In the genomic region with DNA sequence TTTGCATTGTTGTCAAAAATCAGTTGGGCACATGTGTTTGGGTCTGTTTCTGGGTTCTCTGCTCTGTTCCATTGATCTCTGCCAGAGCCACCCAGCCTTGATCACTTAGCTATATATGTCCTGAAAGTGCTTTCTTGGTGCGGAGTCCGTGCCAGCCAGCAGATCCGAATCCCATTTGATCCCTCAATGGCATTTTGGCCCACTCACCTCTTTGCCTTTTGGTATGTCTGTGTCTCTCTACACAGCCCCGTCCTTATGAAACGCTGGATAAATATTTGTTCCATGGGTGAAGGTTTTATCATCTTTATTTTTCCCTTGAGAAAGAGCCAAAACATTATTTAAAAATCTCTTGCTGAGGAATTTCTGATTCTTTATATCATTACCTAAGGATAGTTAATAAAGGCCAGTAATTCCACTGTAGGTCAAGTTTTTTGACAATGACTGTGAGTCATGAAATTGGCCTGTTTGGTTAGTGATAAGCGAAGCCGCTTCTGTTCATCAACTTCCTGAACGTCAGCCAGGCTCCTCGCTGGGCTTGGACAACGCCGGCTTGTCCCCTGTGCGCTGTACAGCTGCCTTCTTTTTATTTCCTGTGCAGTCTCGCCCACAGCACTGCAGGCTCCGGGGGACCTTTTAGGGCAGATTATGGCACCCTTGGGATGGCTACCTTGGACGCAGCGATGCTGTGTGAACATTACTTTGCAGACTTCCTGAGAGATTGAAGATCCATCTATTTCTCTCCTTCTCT, we compare ENCODE assay signal across 8 cellular contexts. TPM values are rescaled to one million over a fixed set of nuclear protein-coding genes. Genes with fewer than 3 reads are reported as not detected.
DNase-seq lines count a peak whose midpoint lies in the region; ATAC-seq and TF ChIP-seq lines count a peak whose summit lies in the region.

No MANE protein-coding gene starts in this region.

- intact Hi-C loops in Right ventricle myocardium inferior (cut with DNase I): no loop called here

- DNase-seq in ELR (ENCODE audit: low read depth): peak; percentile 28
- DNase-seq in RWPE1 (ENCODE audit: low spot score): peak; percentile 57
- no peak for DNase-seq in Right ventricle myocardium inferior (ENCODE audit: missing footprints)
- DNase-seq in pulmonary artery endothelial cell (ENCODE audit: low read depth, low spot score): peak; percentile 93
- DNase-seq in stimulated activated naive CD4-positive, alpha-beta T cell treated with Interleukin-2 at 50 U/mL for 16 hours (lab: John Stamatoyannopoulos, UW): no peak
- DNase-seq in NCI-H2029 (lab: John Stamatoyannopoulos, UW): no peak
- DNase-seq in SIG-M5 (lab: John Stamatoyannopoulos, UW): no peak
- no peak for DNase-seq in NCI-H1417 treated with DMSO at 0.1 percent for 48 hours (lab: John Stamatoyannopoulos, UW)

- no peak for TF ChIP-seq CTCF in RWPE1 (conservative IDR thresholded peaks at IDR 0.05; ENCODE audit: low read depth)

- POLR2A ChIA-PET in RWPE1 (lab: Yijun Ruan, JAX; ENCODE audit: low non-redundant PET): no interaction called here

- CTCF ChIA-PET in RWPE1 (lab: Yijun Ruan, JAX): interaction anchor here (0.6 to 0.7 kb wide), 2 partner anchors 33 to 34 kb away, joined by 3 read pairs; no protein-coding TSS in a partner anchor

- peak overlapping the region; percentile 63 for H3K27ac ChIP-seq in RWPE1

- peak; percentile 81 for ATAC-seq in Right ventricle myocardium inferior

RNA-seq across cellular contexts. Expression of a gene that starts 24.9 kb away (rescaled TPM):
- total RNA-seq in Right ventricle myocardium inferior: 7.0 TPM
- total RNA-seq in pulmonary artery endothelial cell: 17.5 and 28.5 TPM in 2 replicates

Comparison
In these comparisons a context has a peak if more than half of its experiments do, and no peak if none do; other contexts are left out.
1. DNase-seq: peak in ELR (single experiment), RWPE1 (single experiment) and pulmonary artery endothelial cell (single experiment); none in Right ventricle myocardium inferior (single experiment), stimulated activated naive CD4-positive, alpha-beta T cell treated with Interleukin-2 at 50 U/mL for 16 hours (single experiment), NCI-H2029 (single experiment), SIG-M5 (single experiment) and NCI-H1417 treated with DMSO at 0.1 percent for 48 hours (single experiment).